10 cellular contexts compared by ENCODE assay signal in the genomic region with DNA sequence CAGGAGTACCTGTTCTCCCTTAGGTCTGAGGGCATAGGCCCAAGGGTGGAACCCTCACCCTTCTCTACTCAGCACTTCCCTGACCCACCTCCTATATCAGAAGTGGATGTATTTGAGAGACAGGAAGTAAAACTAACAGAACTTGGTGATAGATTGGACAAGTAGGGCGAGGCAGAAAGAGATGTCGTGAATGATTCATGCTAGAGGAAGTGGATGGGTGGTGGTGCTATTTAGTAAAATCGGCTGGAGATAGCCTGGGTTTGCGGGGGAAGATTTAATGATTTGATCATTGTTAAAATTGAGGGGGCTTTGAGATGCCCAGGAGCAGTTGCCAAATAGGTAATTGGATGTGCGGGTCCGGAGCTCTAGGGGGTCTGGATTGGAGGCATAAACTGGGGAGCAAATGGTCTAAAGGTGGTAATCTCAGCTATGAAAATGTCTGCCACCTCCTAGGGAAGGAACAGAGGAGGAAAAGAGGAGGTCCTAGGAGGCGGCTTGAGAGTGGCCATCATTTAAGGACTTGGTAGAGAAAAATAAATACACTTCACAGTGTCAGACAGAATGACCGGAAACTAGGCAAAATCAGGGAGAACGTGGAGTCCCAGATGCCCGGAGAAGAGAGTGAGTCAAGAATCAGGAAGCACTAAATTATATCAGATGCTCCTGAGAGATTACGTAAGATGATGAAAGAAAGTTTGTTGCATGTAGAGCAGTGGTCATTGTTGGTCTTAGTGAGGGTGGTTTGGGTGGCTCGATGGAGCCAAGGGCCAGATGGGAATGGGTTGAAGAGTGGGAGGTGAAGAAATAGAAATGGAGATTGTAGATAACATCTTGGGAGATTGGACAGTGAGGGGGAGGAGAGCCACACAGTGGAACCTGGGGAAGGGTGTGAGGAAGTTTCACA.
A peak's percentile ranks its signal among the peaks of the same experiment; 100 is the strongest.
DNase-seq lines count a peak whose midpoint lies in the region; ATAC-seq and TF ChIP-seq lines count a peak whose summit lies in the region.
"Had no signal": no experiment of that assay in that cellular context is flagged by ENCODE, and none has a peak within 500 bp of the region (broad histone marks: within the 10 kb centered on the region; RNA-seq: fewer than 3 reads in every experiment).

No MANE protein-coding gene starts in this region.

- no peak overlapping the region for H3K9ac ChIP-seq in H9 (ENCODE audit: extremely low read depth, insufficient read length, low read length)

- H3K36me3 Mint-ChIP-seq in T-helper 1 cell treated with Interleukin-12 subunit alpha and Interleukin-12 subunit beta and Interleukin-4 antibody, amounts not matched to agents 30 μg/mL and 1 μg/mL, for 36 hours (ENCODE audit: low read depth) = peaks cover 3% of the 10 kb centered on the region
- H3K36me3 Mint-ChIP-seq in H9 (ENCODE audit: insufficient read depth in 1 of 3, low read depth in 3 of 3) = no peaks in the 10 kb centered on the region; a peak in 1 of 7 replicates

- H3K14ac ChIP-seq in H9 (ENCODE audit: insufficient read depth, low read length) = no peak overlapping the region

- no peak for TF ChIP-seq CTCF in stomach (IDR thresholded peaks at IDR 0.05)
- no peak for TF ChIP-seq CTCF in H9 (conservative IDR thresholded peaks at IDR 0.05)

- no peak overlapping the region for H4K91ac ChIP-seq in H9 (ENCODE audit: insufficient read length, low read depth, low read length)

- no peak for TF ChIP-seq POLR2A in stomach (IDR thresholded peaks at IDR 0.05)

- no peak overlapping the region for H2AFZ ChIP-seq in H9 (ENCODE audit: low read length)

- H4K5ac ChIP-seq in H9 (ENCODE audit: insufficient read length, low read depth, low read length) = no peak overlapping the region

- no peak overlapping the region for H3T11ph ChIP-seq in H9 (ENCODE audit: low read length)

- H3K4me1 ChIP-seq in stomach = peaks cover 0 to 26% (median 4%) of the 10 kb centered on the region in 4 donors
- no peaks in the 10 kb centered on the region for H3K4me1 ChIP-seq in H9 (ENCODE audit: insufficient read depth, low read length)

- H3K27ac ChIP-seq in stomach (peak overlapping the region in 2 of 5 donors; percentile 20 to 46), H9 (ENCODE audit: insufficient read length, low read depth, low read length) (no peak overlapping the region)
- H3K27ac ChIP-seq: psoas muscle had no signal

- ATAC-seq in GM18909 (IDR thresholded peaks at IDR 0.05; ENCODE audit: poor library complexity, unreplicated experiment) = peak; percentile 61
- no peak for ATAC-seq in HG02759 (IDR thresholded peaks at IDR 0.05; ENCODE audit: unreplicated experiment)

- no peak overlapping the region for H3K18ac ChIP-seq in H9 (ENCODE audit: insufficient read length, low read depth, low read length)

- WGBS in stomach, 5 donors = 63 to 83% (median 78%) methylated on average over 12 of the region's 12 CpGs
- WGBS in H9 (ENCODE audit: extremely low coverage, insufficient read length, low lambda C conversion rate) = no CpG with 5 or more reads among the region's 12 CpGs

- H3K27me3 ChIP-seq in stomach (no peaks in the 10 kb centered on the region), H9 (ENCODE audit: insufficient read depth, low read length) (no peaks in the 10 kb centered on the region)

- no peak overlapping the region for H3K56ac ChIP-seq in H9 (ENCODE audit: insufficient read length, low read depth, low read length)

- no peaks in the 10 kb centered on the region for H3K9me3 ChIP-seq in stomach
- no peaks in the 10 kb centered on the region for H3K9me3 ChIP-seq in H9 (ENCODE audit: control insufficient read depth, low read depth, low read length)
- H3K9me3 ChIP-seq: psoas muscle had no signal

- H3K27ac Mint-ChIP-seq in T-helper 1 cell treated with Interleukin-12 subunit alpha and Interleukin-12 subunit beta and Interleukin-4 antibody, amounts not matched to agents 30 μg/mL and 1 μg/mL, for 36 hours = peak overlapping the region; percentile 77
- H3K27ac Mint-ChIP-seq in H9 = no peak overlapping the region
- H3K27ac Mint-ChIP-seq: IgD-negative memory B cell had no signal

- H3K9me3 Mint-ChIP-seq in T-helper 1 cell treated with Interleukin-12 subunit alpha and Interleukin-12 subunit beta and Interleukin-4 antibody, amounts not matched to agents 30 μg/mL and 1 μg/mL, for 36 hours = no peaks in the 10 kb centered on the region
- no peaks in the 10 kb centered on the region; a peak in 1 of 5 replicates for H3K9me3 Mint-ChIP-seq in H9

- peak; percentile 45 for DNase-seq in AG08395 (ENCODE audit: low spot score)
- peak; percentile 31 for DNase-seq in glomerular endothelial cell (ENCODE audit: extremely low read depth, low read depth, low spot score)
- DNase-seq in stomach = no peak
- DNase-seq in H9 = no peak
- DNase-seq in SW480 (ENCODE audit: low spot score) = no peak
- DNase-seq: psoas muscle had no signal

- no peaks in the 10 kb centered on the region for H4K20me1 ChIP-seq in H9 (ENCODE audit: control insufficient read depth, insufficient read depth, insufficient read length)

- H2BK12ac ChIP-seq in H9 (ENCODE audit: insufficient read length, low read depth, low read length) = no peak overlapping the region

- no peak overlapping the region for H3K4ac ChIP-seq in H9 (ENCODE audit: low read depth, low read length)

- no peaks in the 10 kb centered on the region for H3K23me2 ChIP-seq in H9 (ENCODE audit: insufficient read length, low read depth, low read length, poor library complexity, severe bottlenecking)

- no peak overlapping the region for H3K4me3 ChIP-seq in stomach
- H3K4me3 ChIP-seq: psoas muscle had no signal

- H3K4me1 Mint-ChIP-seq in T-helper 1 cell treated with Interleukin-12 subunit alpha and Interleukin-12 subunit beta and Interleukin-4 antibody, amounts not matched to agents 30 μg/mL and 1 μg/mL, for 36 hours (ENCODE audit: low read depth) = peaks cover 18% of the 10 kb centered on the region
- H3K4me1 Mint-ChIP-seq in H9 = peaks cover 10 to 11% of the 10 kb centered on the region in 2 experiments

- H3K27me3 Mint-ChIP-seq in T-helper 1 cell treated with Interleukin-12 subunit alpha and Interleukin-12 subunit beta and Interleukin-4 antibody, amounts not matched to agents 30 μg/mL and 1 μg/mL, for 36 hours (ENCODE audit: low read depth) = no peaks in the 10 kb centered on the region
- peaks cover 5% of the 10 kb centered on the region; the same call in 1 of the 2 replicates for H3K27me3 Mint-ChIP-seq in H9 (ENCODE audit: low read depth)
- H3K27me3 Mint-ChIP-seq: IgD-negative memory B cell had no signal

- H3K36me3 ChIP-seq in stomach = no peaks in the 10 kb centered on the region

- intact Hi-C loops in stomach (cut with DNase I; ENCODE audit: low total_unique reads) = no loop called here

- no peak overlapping the region for H2AK5ac ChIP-seq in H9 (ENCODE audit: insufficient read length, low read length)

- H2BK15ac ChIP-seq in H9 (ENCODE audit: low read depth, low read length) = no peak overlapping the region

- no peak overlapping the region for H2BK120ac ChIP-seq in H9 (ENCODE audit: low read depth, low read length, poor library complexity, severe bottlenecking)

- TF ChIP-seq EP300 in stomach (IDR thresholded peaks at IDR 0.05) = no peak

- H2BK5ac ChIP-seq in H9 (ENCODE audit: insufficient read length, low read length) = no peak overlapping the region

- peak overlapping the region; percentile 25 for H3K4me3 Mint-ChIP-seq in T-helper 1 cell treated with Interleukin-12 subunit alpha and Interleukin-12 subunit beta and Interleukin-4 antibody, amounts not matched to agents 30 μg/mL and 1 μg/mL, for 36 hours
- no peak overlapping the region for H3K4me3 Mint-ChIP-seq in H9

- no peaks in the 10 kb centered on the region for H3K79me2 ChIP-seq in H9 (ENCODE audit: insufficient read depth, low read length)

- no peak overlapping the region for H3K23ac ChIP-seq in H9 (ENCODE audit: insufficient read length, low read depth, low read length)

- H3K4me2 ChIP-seq in H9 (ENCODE audit: insufficient read depth, insufficient read length, low read length) = no peak overlapping the region

- H2BK20ac ChIP-seq in H9 (ENCODE audit: low read depth, low read length, poor library complexity, severe bottlenecking) = no peak overlapping the region

- no peak overlapping the region for H4K8ac ChIP-seq in H9 (replicated peaks; ENCODE audit: insufficient read length, low read depth, low read length)

- H3K79me1 ChIP-seq in H9 (ENCODE audit: insufficient read depth, low read depth, low read length, poor library complexity, severe bottlenecking) = no peaks in the 10 kb centered on the region

Comparison
In these comparisons a context has a peak if more than half of its experiments do, and no peak if none do; other contexts are left out.
1. DNase-seq: peak in AG08395 (single experiment) and glomerular endothelial cell (single experiment); none in stomach (single experiment), H9 (single experiment) and SW480 (single experiment).